Comparison of ENCODE assay signal across 2 cellular contexts in the genomic region with DNA sequence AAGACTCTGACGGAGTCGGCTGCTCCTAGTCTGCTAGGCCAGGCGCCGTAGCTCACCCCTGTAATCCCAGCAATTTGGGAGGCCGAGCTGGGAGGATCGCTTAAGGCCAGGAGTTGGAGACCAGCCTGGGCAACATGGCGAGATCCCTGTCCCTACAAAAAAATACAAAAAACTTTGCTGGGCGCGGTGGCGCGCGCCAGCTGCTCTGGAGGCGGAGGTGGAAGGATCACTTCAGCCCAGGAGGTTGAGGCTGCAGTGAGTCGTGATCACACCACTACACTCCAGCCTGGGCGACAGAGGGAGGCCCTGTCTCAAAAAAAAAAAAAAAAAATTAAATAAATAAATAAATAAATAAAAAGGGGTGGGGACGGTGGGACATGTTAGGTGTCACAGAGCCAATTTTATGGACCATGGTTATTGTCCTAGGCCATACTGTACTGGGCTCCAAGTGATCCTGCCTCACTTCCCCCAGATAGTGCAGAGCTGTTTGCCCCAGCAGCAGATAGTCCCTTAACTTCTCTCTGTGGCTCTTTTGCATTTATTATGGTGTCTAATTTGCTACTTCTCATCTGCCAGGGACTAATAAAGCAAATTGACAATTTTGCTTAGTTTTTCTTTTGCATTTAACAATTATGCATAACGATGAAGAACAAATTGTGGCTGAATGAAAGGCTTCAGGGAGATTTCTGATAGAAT.
TF ChIP-seq lines count a peak whose summit lies in the region.

No MANE protein-coding gene starts in this region.

TF ChIP-seq in A549, 52 proteins besides CTCF, POLR2A, EP300 and RAD21:
- TF ChIP-seq HDAC2 (IDR thresholded peaks at IDR 0.05) (no peak), JUNB (IDR thresholded peaks at IDR 0.05) (0 out of 2 replicates have a peak, but pooled peaks have one; percentile 2)
TF ChIP-seq in A549: peak in this region for 1.

TF ChIP-seq in HEK293, 187 proteins besides CTCF, POLR2A, EP300 and RAD21:
- TF ChIP-seq ZNF140 (tag by site-specific recombination; IDR thresholded peaks at IDR 0.05), result no peak
- TF ChIP-seq ZBTB48 (tag by site-specific recombination; IDR thresholded peaks at IDR 0.05), result 0 out of 2 replicates have a peak, but pooled peaks have one; percentile 15
